ENCODE assay signal across 8 cellular contexts in genomic region chr2:43284347-43284746, GRCh38. TPM values are rescaled to one million over a fixed set of nuclear protein-coding genes. Genes with fewer than 3 reads are reported as not detected.
A peak's percentile ranks its signal among the peaks of the same experiment; 100 is the strongest.
DNase-seq lines count a peak whose midpoint lies in the region; ATAC-seq, FAIRE-seq and TF ChIP-seq lines count a peak whose summit lies in the region.
"Not testable (repeated sequence)": the region's sequence is repeated elsewhere in the genome, so short reads cannot be mapped to it uniquely, and the experiment has no call there.

No MANE protein-coding gene starts in this region.

- BruUV-seq in GM12878 (replicated peaks; lab: Mats Ljungman, UMichigan); HepG2 (replicated peaks; lab: Mats Ljungman, UMichigan): not testable (repeated sequence)

- intact Hi-C loops in GM12878 (cut with micrococcal nuclease; ENCODE audit: unreplicated experiment); HepG2 (cut with micrococcal nuclease; ENCODE audit: unreplicated experiment): not testable (repeated sequence)

- SMC1A ChIA-PET in GM12878 (lab: Charles Lee; ENCODE audit: uncharacterized antibody, unreplicated experiment), result interaction anchor here (1.1 to 1.6 kb wide), 3 partner anchors 9 to 201 kb away, joined by 3 read pairs; no protein-coding TSS in a partner anchor

- DNase-seq in DMS53 (lab: John Stamatoyannopoulos, UW), result peak; percentile 11
- DNase-seq in GM06990 (ENCODE audit: extremely low read depth, insufficient read length), result peak; percentile 20
- peak; percentile 19 for DNase-seq in OCI-M1 (lab: John Stamatoyannopoulos, UW)
- not testable (repeated sequence) for DNase-seq in GM12878 (ENCODE audit: low read depth, low spot score); HepG2 (ENCODE audit: low spot score)
- DNase-seq in erythroblast (lab: John Stamatoyannopoulos, UW), result peak; percentile 20 to 22

- not testable (repeated sequence) for H3K79me2 ChIP-seq in GM12878 (ENCODE audit: control insufficient read depth, insufficient read depth, low read length); HepG2 (ENCODE audit: insufficient read depth, low read length)

- not testable (repeated sequence) for H3K4me2 ChIP-seq in BLaER1; GM12878 (ENCODE audit: control insufficient read depth, insufficient read depth); HepG2 (ENCODE audit: low read depth, low read length)

- not testable (repeated sequence) for H3K9ac ChIP-seq in BLaER1; GM12878 (ENCODE audit: control insufficient read depth, insufficient read depth, low read length); HepG2 (ENCODE audit: insufficient read depth, low read depth, low read length)

- TF ChIP-seq CTCF in GM06990 (IDR thresholded peaks at IDR 0.05; ENCODE audit: insufficient read depth, low read length, poor library complexity, severe bottlenecking); HEK293 (tag by site-specific recombination; IDR thresholded peaks at IDR 0.05); GM12878 (IDR thresholded peaks at IDR 0.05 in 2 of 3, conservative IDR thresholded peaks at IDR 0.05 in 1 of 3; ENCODE audit: control insufficient read depth in 2 of 3, extremely low read depth in 1 of 3, insufficient read depth in 1 of 3, low read depth in 3 of 3, low read length in 3 of 3); HepG2 (CRISPR knock-in tag; IDR thresholded peaks at IDR 0.05): not testable (repeated sequence)

- not testable (repeated sequence) for H3K27me3 ChIP-seq in BLaER1; GM06990 (replicated peaks; ENCODE audit: control insufficient read depth, insufficient read depth, low read length); GM12878 (replicated peaks in 1 of 2; ENCODE audit: control insufficient read depth in 2 of 2, insufficient read depth in 2 of 2, low read length in 1 of 2); HepG2 (ENCODE audit: control insufficient read depth in 1 of 2, insufficient read depth in 2 of 2, low read length in 2 of 2)

- not testable (repeated sequence) for FAIRE-seq in GM12878 (lab: Jason Lieb, UNC); HepG2 (lab: Jason Lieb, UNC)

- not testable (repeated sequence) for H3K4me1 ChIP-seq in BLaER1; HEK293 (ENCODE audit: control insufficient read depth, insufficient read depth, low read length); GM12878 (ENCODE audit: control insufficient read depth, insufficient read depth, low read length)
- peaks cover 18% of the 10 kb centered on the region for H3K4me1 ChIP-seq in HepG2 (ENCODE audit: insufficient read depth, low read length)

- H3K36me3 ChIP-seq in BLaER1, result peaks cover 98% of the 10 kb centered on the region
- not testable (repeated sequence) for H3K36me3 ChIP-seq in GM06990 (ENCODE audit: control insufficient read depth, insufficient read depth, low read length)
- peaks cover 4 to 46% of the 10 kb centered on the region in 2 experiments; a peak in 2 of 3 replicates for H3K36me3 ChIP-seq in HEK293 (ENCODE audit: control insufficient read depth in 2 of 2, insufficient read depth in 1 of 2, low read length in 2 of 2)
- peaks cover 13 to 26% of the 10 kb centered on the region in 2 experiments for H3K36me3 ChIP-seq in GM12878 (ENCODE audit: control insufficient read depth in 2 of 2, insufficient read depth in 2 of 2, low read length in 1 of 2)
- peaks cover 5 to 33% of the 10 kb centered on the region in 2 experiments for H3K36me3 ChIP-seq in HepG2 (replicated peaks in 1 of 2; ENCODE audit: control insufficient read depth in 1 of 2, insufficient read depth in 2 of 2, low read length in 2 of 2)

- not testable (repeated sequence) for TF ChIP-seq RAD21 in GM12878 (IDR thresholded peaks at IDR 0.05; ENCODE audit: insufficient read depth, low read depth, low read length); HepG2 (CRISPR knock-in tag; IDR thresholded peaks at IDR 0.05)

- H3K9me3 ChIP-seq in BLaER1 (peaks cover 54% of the 10 kb centered on the region), GM12878 (replicated peaks; ENCODE audit: control insufficient read depth, insufficient read depth, low read length) (peaks cover 37% of the 10 kb centered on the region), HepG2 (ENCODE audit: low read length) (peaks cover 21% of the 10 kb centered on the region)
- H3K9me3 ChIP-seq in HEK293 (ENCODE audit: control insufficient read depth, insufficient read depth, low read depth, low read length), result not testable (repeated sequence)

- not testable (repeated sequence) for ATAC-seq in GM12878, HepG2

- in situ Hi-C loops in GM12878 (cut with MboI); HepG2 (cut with HindIII; ENCODE audit: extremely low pct_ligation_motif_present, low pct_unique_long_range_greater_than_20kb): not testable (repeated sequence)

- not testable (repeated sequence) for TF ChIP-seq EP300 in GM12878 (IDR thresholded peaks at IDR 0.05; ENCODE audit: borderline replicate concordance in 1 of 2, control insufficient read depth in 1 of 2, low read depth in 2 of 2, low read length in 2 of 2); HepG2 (IDR thresholded peaks at IDR 0.05; ENCODE audit: low read depth in 2 of 2, low read length in 2 of 2); HepG2 (CRISPR knock-in tag; IDR thresholded peaks at IDR 0.05; ENCODE audit: borderline replicate concordance)

- CTCF ChIA-PET in HEK293 (lab: Yijun Ruan, JAX); GM12878 (lab: Yijun Ruan, JAX); HepG2 (lab: Yijun Ruan, JAX; ENCODE audit: low intra/inter-chr PET ratio, low total read pairs): not testable (repeated sequence)

- not testable (repeated sequence) for TF ChIP-seq POLR2A in GM12878 (IDR thresholded peaks at IDR 0.05; ENCODE audit: low read depth, low read length); erythroblast (IDR thresholded peaks at IDR 0.05; ENCODE audit: low read length); HepG2 (IDR thresholded peaks at IDR 0.05; ENCODE audit: insufficient read depth in 1 of 2, low read depth in 2 of 2, low read length in 2 of 2)

- whole genome bisulfite sequencing in GM12878 (ENCODE audit: insufficient coverage, insufficient replicate concordance, low lambda C conversion rate, missing lambda C conversion rate), result 91% methylated on average over 6 of the region's 6 CpGs
- 90% methylated on average over 6 of the region's 6 CpGs for WGBS in HepG2 (ENCODE audit: low lambda C conversion rate)

- not testable (repeated sequence) for H3K27ac ChIP-seq in BLaER1; HEK293 (ENCODE audit: extremely low read depth, low read depth, low read length); GM12878 (ENCODE audit: control insufficient read depth, insufficient read depth); HepG2 (ENCODE audit: extremely low read length, insufficient read depth, low read length)

- peak overlapping the region; percentile 36 for H3K4me3 ChIP-seq in BLaER1
- not testable (repeated sequence) for H3K4me3 ChIP-seq in GM06990 (replicated peaks; ENCODE audit: low read depth, low read length); HEK293 (ENCODE audit: low read depth, low read length); GM12878; HepG2 (replicated peaks in 1 of 3; ENCODE audit: insufficient read depth in 1 of 3, low read depth in 2 of 3, low read length in 3 of 3)

- RAD21 ChIA-PET in GM12878 (lab: Charles Lee; ENCODE audit: unreplicated experiment), result not testable (repeated sequence)

- POLR2A ChIA-PET in HEK293 (lab: Yijun Ruan, JAX); GM12878 (lab: Charles Lee): not testable (repeated sequence)
- POLR2A ChIA-PET in HepG2 (lab: Yijun Ruan, JAX), result interaction anchor here (0.8 kb wide), 1 partner anchor 9 kb away, joined by 3 read pairs; no protein-coding TSS in a partner anchor

- H2AFZ ChIP-seq in GM12878 (ENCODE audit: control insufficient read depth, low read depth, low read length); HepG2 (ENCODE audit: low read length): not testable (repeated sequence)

- not testable (repeated sequence) for H4K20me1 ChIP-seq in BLaER1; GM12878 (ENCODE audit: control insufficient read depth, insufficient read depth); HepG2 (ENCODE audit: insufficient read depth, low read length)

RNA-seq across cellular contexts. Expression of gene ZFP36L2, which starts 57.9 kb away (rescaled TPM):
- 8.2 and 9.1 TPM in 2 replicates for total RNA-seq in GM12878 (2013; cell fraction: nucleolus; rRNA removed)
- total RNA-seq in GM12878 (2014; rRNA removed) (3.9 and 4.9 TPM in 2 replicates), GM12878 (2014; rRNA removed; fragmentation: Illumina TruSeq; extraction: Trizol) (4.0 and 4.3 TPM in 2 replicates), GM12878 (2021) (58.0 and 64.9 TPM in 2 replicates), HepG2 (2016; rRNA removed; fragmentation: Illumina TruSeq; extraction: Trizol) (21.8 and 32.5 TPM in 2 replicates)
- polyA plus RNA-seq in GM12878 (2011; ENCODE audit: low read depth), result 14.3 TPM
- polyA plus RNA-seq in GM12878 (2011; rRNA removed) (12.8 and 16.0 TPM in 2 replicates), GM12878 (2014; fragmentation: Illumina TruSeq; extraction: Trizol) (17.4 and 22.0 TPM in 2 replicates), GM12878 (2014; fragmentation: Nextera tagmentation; extraction: Ambion mirVana) (10 to 100 TPM; 25.5 to 43.3 TPM), GM12878 (2014; rRNA removed) (21.7 and 28.8 TPM in 2 replicates), GM12878 (2016; fragmentation: Nextera tagmentation; extraction: Ambion mirVana) (10 to 100 TPM in 1 of 2 experiments, 1 to 10 TPM in 1; 8.8 to 54.6 TPM), HepG2 (2011; rRNA removed) (11.2 and 12.5 TPM in 2 replicates)
- polyA plus RNA-seq in GM12878 (2011; cell fraction: cytosol; rRNA removed), result 7.2 TPM in 2 replicates
- 16.1 and 27.5 TPM in 2 replicates for polyA plus RNA-seq in GM12878 (2011; cell fraction: nucleus; rRNA removed)
- polyA plus RNA-seq in GM12878 (2012), result 30.3 and 31.6 TPM in 2 replicates
- 4.1 and 5.2 TPM in 2 replicates for polyA minus RNA-seq in GM12878 (2011; rRNA and poly(A)+ RNA removed)
- 21.9 and 27.0 TPM in 2 replicates for polyA minus RNA-seq in GM12878 (2011; cell fraction: cytosol; rRNA and poly(A)+ RNA removed)
- 9.4 and 21.8 TPM in 2 replicates for polyA minus RNA-seq in GM12878 (2011; cell fraction: nucleus; rRNA and poly(A)+ RNA removed)
- total RNA-seq in HepG2 (2016; cell fraction: cytosol; rRNA removed; fragmentation: Illumina TruSeq; extraction: Trizol; ENCODE audit: low read depth), result 10.9 and 11.1 TPM in 2 replicates
- total RNA-seq in HepG2 (2016; cell fraction: insoluble cytoplasmic fraction; rRNA removed; fragmentation: Illumina TruSeq; extraction: Trizol), result 20.7 and 30.7 TPM in 2 replicates
- 45.2 and 45.6 TPM in 2 replicates for total RNA-seq in HepG2 (2016; cell fraction: membrane; rRNA removed; fragmentation: Illumina TruSeq; extraction: Trizol)
- 28.9 and 31.5 TPM in 2 replicates for total RNA-seq in HepG2 (2016; cell fraction: nucleus; rRNA removed; fragmentation: Illumina TruSeq; extraction: Trizol)
- polyA plus RNA-seq in HepG2 (2011; cell fraction: cytosol; rRNA removed), result 6.8 and 9.1 TPM in 2 replicates
- polyA plus RNA-seq in HepG2 (2011; cell fraction: nucleus; rRNA removed), result 13.5 and 16.7 TPM in 2 replicates
- 52.4 and 60.8 TPM in 2 replicates for polyA plus RNA-seq in HepG2 (2012)
- polyA plus RNA-seq in HepG2 (2016; cell fraction: cytosol; fragmentation: Illumina TruSeq; extraction: Trizol; ENCODE audit: low read depth), result 10.6 and 12.4 TPM in 2 replicates
- polyA plus RNA-seq in HepG2 (2016; cell fraction: insoluble cytoplasmic fraction; fragmentation: Illumina TruSeq; extraction: Trizol; ENCODE audit: low read depth), result 78.1 and 90.4 TPM in 2 replicates
- 44.3 and 47.5 TPM in 2 replicates for polyA plus RNA-seq in HepG2 (2016; cell fraction: membrane; fragmentation: Illumina TruSeq; extraction: Trizol; ENCODE audit: low read depth)
- 95.3 and 99.0 TPM in 2 replicates for polyA plus RNA-seq in HepG2 (2016; cell fraction: nucleus; fragmentation: Illumina TruSeq; extraction: Trizol; ENCODE audit: insufficient read depth, low read depth)
- 3.9 and 12.4 TPM in 2 replicates for polyA minus RNA-seq in HepG2 (2011; rRNA and poly(A)+ RNA removed; ENCODE audit: low replicate concordance)
- 25.5 and 27.1 TPM in 2 replicates for polyA minus RNA-seq in HepG2 (2011; cell fraction: cytosol; rRNA and poly(A)+ RNA removed)
- polyA minus RNA-seq in HepG2 (2011; cell fraction: nucleus; rRNA and poly(A)+ RNA removed), result 10.1 and 12.1 TPM in 2 replicates
